25 cellular contexts compared by ENCODE assay signal in the genomic region with DNA sequence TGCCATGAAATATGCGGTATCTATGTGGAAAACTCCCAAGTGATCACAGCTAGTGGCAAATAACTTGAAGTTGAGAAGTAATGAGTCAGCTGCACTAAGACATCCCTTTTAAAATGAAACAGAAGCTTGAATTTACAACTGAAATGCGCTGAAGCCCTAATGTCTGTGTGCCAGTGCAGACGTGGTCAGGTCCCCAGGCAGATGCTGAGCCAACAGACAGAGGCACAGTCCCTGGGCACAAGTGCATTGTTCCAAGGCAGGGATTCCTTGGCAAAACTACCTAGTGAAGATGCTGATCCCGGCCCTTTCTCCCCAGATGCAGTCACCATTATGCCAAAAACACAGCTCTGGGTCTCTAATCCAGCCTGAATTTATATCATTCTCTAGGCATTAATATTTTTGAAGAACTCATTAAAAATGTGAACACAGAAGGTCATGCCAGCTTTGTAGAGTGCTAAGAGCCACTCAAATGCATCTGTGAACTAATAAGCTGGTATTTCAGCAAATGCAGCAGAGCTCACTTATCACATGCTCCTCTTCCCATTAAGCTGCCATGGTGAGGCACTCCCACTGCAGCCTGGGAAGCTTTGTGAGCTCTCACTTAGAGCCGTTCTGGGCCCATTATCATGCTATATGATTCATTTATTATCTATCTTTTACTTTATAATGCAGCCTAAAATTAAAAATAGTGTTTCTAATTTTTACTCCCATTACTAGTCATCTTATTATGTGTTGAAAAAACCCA.
DNase-seq lines count a peak whose midpoint lies in the region; ATAC-seq, FAIRE-seq and TF ChIP-seq lines count a peak whose summit lies in the region.
"Had no signal": no experiment of that assay in that cellular context is flagged by ENCODE, and none has a peak within 500 bp of the region (broad histone marks: within the 10 kb centered on the region; RNA-seq: fewer than 3 reads in every experiment).

No MANE protein-coding gene starts in this region.

- no peaks in the 10 kb centered on the region for H3F3A ChIP-seq in smooth muscle cell (ENCODE audit: low read depth)

- no peak overlapping the region for H3K4me3 ChIP-seq in astrocyte (ENCODE audit: insufficient read depth, low read depth, low read length)
- H3K4me3 ChIP-seq in smooth muscle cell = no peak overlapping the region

- intact Hi-C loops in head of caudate nucleus (cut with DNase I) = no loop called here

- DNase-seq in EH (ENCODE audit: low read depth) (peak; percentile 6), astrocyte (ENCODE audit: low read depth) (no peak), head of caudate nucleus (peak in 37 of 42 donors; percentile 14 to 85 (median 47)), smooth muscle cell (lab: John Stamatoyannopoulos, UW; ENCODE audit: unreplicated experiment) (no peak), NCI-H146 (lab: John Stamatoyannopoulos, UW) (no peak), A172 (ENCODE audit: low spot score) (no peak)
- DNase-seq: Caco-2; CD8-positive, alpha-beta T cell; NCI-H1092; NCI-H1417 treated with DMSO at 0.1 percent for 48 hours; NCI-H187; NCI-H2081 treated with DMSO at 0.1 percent for 48 hours; NCI-H526; NCI-H82; SHP77 had no signal

- no peaks in the 10 kb centered on the region for H4K20me1 ChIP-seq in astrocyte (ENCODE audit: insufficient read depth, low read length)
- no peaks in the 10 kb centered on the region for H4K20me1 ChIP-seq in smooth muscle cell (ENCODE audit: low read depth)

- H3K4me1 Mint-ChIP-seq in astrocyte (ENCODE audit: low read depth, unreplicated experiment) = peaks cover 14% of the 10 kb centered on the region
- H3K4me1 Mint-ChIP-seq: B cell, IgD-negative memory B cell had no signal

- WGBS in smooth muscle cell (ENCODE audit: low lambda C conversion rate) = 52% methylated on average over 5 of the region's 5 CpGs

- no peaks in the 10 kb centered on the region for H3K36me3 ChIP-seq in astrocyte (ENCODE audit: insufficient read depth, low read length)
- no peaks in the 10 kb centered on the region for H3K36me3 ChIP-seq in smooth muscle cell (ENCODE audit: low read depth)

- no peaks in the 10 kb centered on the region for H3K4me1 ChIP-seq in astrocyte (ENCODE audit: insufficient read depth, low read length)
- no peaks in the 10 kb centered on the region for H3K4me1 ChIP-seq in smooth muscle cell (ENCODE audit: low read depth)
- H3K4me1 ChIP-seq: Caco-2 had no signal

- H3K27ac ChIP-seq in astrocyte (ENCODE audit: low read depth, low read length) (no peak overlapping the region), smooth muscle cell (ENCODE audit: low read depth) (no peak overlapping the region)
- H3K27ac ChIP-seq: C4-2B, HL-60, KMS-11, RWPE1 had no signal

- H3K79me2 ChIP-seq in astrocyte (ENCODE audit: insufficient read depth, low read length) (no peaks in the 10 kb centered on the region), smooth muscle cell (ENCODE audit: low read depth) (no peaks in the 10 kb centered on the region)

- H3K27me3 Mint-ChIP-seq in astrocyte (ENCODE audit: low read depth, unreplicated experiment) = no peaks in the 10 kb centered on the region
- H3K27me3 Mint-ChIP-seq: B cell, IgD-negative memory B cell had no signal

- H3K9ac ChIP-seq in astrocyte (ENCODE audit: low read length) (no peak overlapping the region), smooth muscle cell (ENCODE audit: low read depth) (no peak overlapping the region)
- H3K9ac ChIP-seq: KMS-11 had no signal

- H3K27ac Mint-ChIP-seq in astrocyte (ENCODE audit: unreplicated experiment) = peak overlapping the region; percentile 79
- H3K27ac Mint-ChIP-seq: B cell; CD8-positive, alpha-beta T cell; IgD-negative memory B cell had no signal

- H3K4me2 ChIP-seq in astrocyte (ENCODE audit: low read length) = no peak overlapping the region
- peak overlapping the region; percentile 49 for H3K4me2 ChIP-seq in smooth muscle cell
- H3K4me2 ChIP-seq: KMS-11 had no signal

- H2AFZ ChIP-seq in astrocyte (ENCODE audit: low read depth, low read length) (no peak overlapping the region), smooth muscle cell (ENCODE audit: low read depth) (no peak overlapping the region)

- TF ChIP-seq CTCF in astrocyte (IDR thresholded peaks at IDR 0.05; ENCODE audit: insufficient read depth, low read depth, low read length) (no peak), smooth muscle cell (IDR thresholded peaks at IDR 0.05; ENCODE audit: borderline replicate concordance, insufficient read depth, poor library complexity, severe bottlenecking) (no peak)

- no peak overlapping the region for H3K4me3 Mint-ChIP-seq in astrocyte (ENCODE audit: unreplicated experiment)
- H3K4me3 Mint-ChIP-seq: B cell; CD8-positive, alpha-beta T cell; IgD-negative memory B cell had no signal

- H3K36me3 Mint-ChIP-seq in astrocyte (ENCODE audit: low read depth, unreplicated experiment) = peaks cover 13% of the 10 kb centered on the region
- H3K36me3 Mint-ChIP-seq: CD8-positive, alpha-beta T cell had no signal

- H3K9me3 ChIP-seq in astrocyte (ENCODE audit: insufficient read depth, low read depth, low read length) = no peaks in the 10 kb centered on the region
- H3K9me3 ChIP-seq in smooth muscle cell (replicated peaks; ENCODE audit: low read depth) = no peaks in the 10 kb centered on the region

- no peak for FAIRE-seq in astrocyte (lab: Jason Lieb, UNC)
- FAIRE-seq: GM19239 had no signal

- H3K9me3 Mint-ChIP-seq in astrocyte (ENCODE audit: unreplicated experiment) = no peaks in the 10 kb centered on the region

- no peak for ATAC-seq in GM21381 (IDR thresholded peaks at IDR 0.05; ENCODE audit: unreplicated experiment)
- ATAC-seq: CD8-positive, alpha-beta T cell; HCT116; Panc1 had no signal

- no peaks in the 10 kb centered on the region for H3K27me3 ChIP-seq in astrocyte (ENCODE audit: insufficient read depth, low read length)
- no peaks in the 10 kb centered on the region for H3K27me3 ChIP-seq in smooth muscle cell (ENCODE audit: low read depth)

Comparison
In these comparisons a context has a peak if more than half of its experiments do, and no peak if none do; other contexts are left out.
1. DNase-seq: peak in EH (single experiment) and head of caudate nucleus (37 of 42); none in astrocyte (single experiment), smooth muscle cell (single experiment), NCI-H146 (single experiment) and A172 (single experiment).